ENCODE assay signal across 1 cellular context in genomic region chr7:73830872-73831655, GRCh38.
TF ChIP-seq lines count a peak whose summit lies in the region.

Gene CLDN4 (plus strand): TSS chr7:73830996. CDS start chr7:73831202, 206 bp downstream.

TF ChIP-seq in HepG2, 621 proteins besides CTCF, POLR2A, EP300 and RAD21 (continued from another document and continues in another):
- TF ChIP-seq PATZ1 (CRISPR knock-in tag; IDR thresholded peaks at IDR 0.05): peak; percentile 49; the same call in 1 of the 2 replicates
- no peak for TF ChIP-seq ZMAT5 (CRISPR knock-in tag; IDR thresholded peaks at IDR 0.05; ENCODE audit: borderline replicate concordance, low read depth)
- no peak for TF ChIP-seq KAT2B (IDR thresholded peaks at IDR 0.05; ENCODE audit: borderline replicate concordance, low read depth, low read length)
- no peak for TF ChIP-seq ZBTB20 (CRISPR knock-in tag; IDR thresholded peaks at IDR 0.05; ENCODE audit: borderline replicate concordance, low read depth)
- peak; percentile 58; the same call in 1 of the 2 replicates for TF ChIP-seq PITX1 (CRISPR knock-in tag; IDR thresholded peaks at IDR 0.05)
- no peak; the same call in 1 of the 2 replicates for TF ChIP-seq NFYC (CRISPR knock-in tag; IDR thresholded peaks at IDR 0.05)
- no peak for TF ChIP-seq ZNF101 (CRISPR knock-in tag; IDR thresholded peaks at IDR 0.05; ENCODE audit: borderline replicate concordance, low read depth)
- TF ChIP-seq, protein P1, sequence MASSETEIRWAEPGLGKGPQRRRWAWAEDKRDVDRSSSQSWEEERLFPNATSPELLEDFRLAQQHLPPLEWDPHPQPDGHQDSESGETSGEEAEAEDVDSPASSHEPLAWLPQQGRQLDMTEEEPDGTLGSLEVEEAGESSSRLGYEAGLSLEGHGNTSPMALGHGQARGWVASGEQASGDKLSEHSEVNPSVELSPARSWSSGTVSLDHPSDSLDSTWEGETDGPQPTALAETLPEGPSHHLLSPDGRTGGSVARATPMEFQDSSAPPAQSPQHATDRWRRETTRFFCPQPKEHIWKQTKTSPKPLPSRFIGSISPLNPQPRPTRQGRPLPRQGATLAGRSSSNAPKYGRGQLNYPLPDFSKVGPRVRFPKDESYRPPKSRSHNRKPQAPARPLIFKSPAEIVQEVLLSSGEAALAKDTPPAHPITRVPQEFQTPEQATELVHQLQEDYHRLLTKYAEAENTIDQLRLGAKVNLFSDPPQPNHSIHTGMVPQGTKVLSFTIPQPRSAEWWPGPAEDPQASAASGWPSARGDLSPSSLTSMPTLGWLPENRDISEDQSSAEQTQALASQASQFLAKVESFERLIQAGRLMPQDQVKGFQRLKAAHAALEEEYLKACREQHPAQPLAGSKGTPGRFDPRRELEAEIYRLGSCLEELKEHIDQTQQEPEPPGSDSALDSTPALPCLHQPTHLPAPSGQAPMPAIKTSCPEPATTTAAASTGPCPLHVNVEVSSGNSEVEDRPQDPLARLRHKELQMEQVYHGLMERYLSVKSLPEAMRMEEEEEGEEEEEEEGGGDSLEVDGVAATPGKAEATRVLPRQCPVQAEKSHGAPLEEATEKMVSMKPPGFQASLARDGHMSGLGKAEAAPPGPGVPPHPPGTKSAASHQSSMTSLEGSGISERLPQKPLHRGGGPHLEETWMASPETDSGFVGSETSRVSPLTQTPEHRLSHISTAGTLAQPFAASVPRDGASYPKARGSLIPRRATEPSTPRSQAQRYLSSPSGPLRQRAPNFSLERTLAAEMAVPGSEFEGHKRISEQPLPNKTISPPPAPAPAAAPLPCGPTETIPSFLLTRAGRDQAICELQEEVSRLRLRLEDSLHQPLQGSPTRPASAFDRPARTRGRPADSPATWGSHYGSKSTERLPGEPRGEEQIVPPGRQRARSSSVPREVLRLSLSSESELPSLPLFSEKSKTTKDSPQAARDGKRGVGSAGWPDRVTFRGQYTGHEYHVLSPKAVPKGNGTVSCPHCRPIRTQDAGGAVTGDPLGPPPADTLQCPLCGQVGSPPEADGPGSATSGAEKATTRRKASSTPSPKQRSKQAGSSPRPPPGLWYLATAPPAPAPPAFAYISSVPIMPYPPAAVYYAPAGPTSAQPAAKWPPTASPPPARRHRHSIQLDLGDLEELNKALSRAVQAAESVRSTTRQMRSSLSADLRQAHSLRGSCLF (CRISPR knock-in tag; IDR thresholded peaks at IDR 0.05; ENCODE audit: borderline replicate concordance): no peak
- peak; percentile 53; the same call in 1 of the 2 replicates for TF ChIP-seq ARNT2 (CRISPR knock-in tag; IDR thresholded peaks at IDR 0.05; ENCODE audit: low read depth)
- no peak for TF ChIP-seq ZNF674 (CRISPR knock-in tag; IDR thresholded peaks at IDR 0.05; ENCODE audit: low read depth)
- TF ChIP-seq TEAD3 (CRISPR knock-in tag; optimal IDR thresholded peaks at IDR 0.05; ENCODE audit: borderline replicate concordance): peak; percentile 21
- TF ChIP-seq ZNF484 (CRISPR knock-in tag; IDR thresholded peaks at IDR 0.05; ENCODE audit: borderline replicate concordance, low read depth): no peak
- peak; percentile 60; the same call in 1 of the 2 replicates for TF ChIP-seq ZGPAT (CRISPR knock-in tag; IDR thresholded peaks at IDR 0.05)
- no peak for TF ChIP-seq PRMT3 (CRISPR knock-in tag; IDR thresholded peaks at IDR 0.05; ENCODE audit: borderline replicate concordance, low read depth)
- peak; percentile 45; the same call in 1 of the 2 replicates for TF ChIP-seq THAP9 (CRISPR knock-in tag; IDR thresholded peaks at IDR 0.05; ENCODE audit: borderline replicate concordance)
- TF ChIP-seq, protein P2, sequence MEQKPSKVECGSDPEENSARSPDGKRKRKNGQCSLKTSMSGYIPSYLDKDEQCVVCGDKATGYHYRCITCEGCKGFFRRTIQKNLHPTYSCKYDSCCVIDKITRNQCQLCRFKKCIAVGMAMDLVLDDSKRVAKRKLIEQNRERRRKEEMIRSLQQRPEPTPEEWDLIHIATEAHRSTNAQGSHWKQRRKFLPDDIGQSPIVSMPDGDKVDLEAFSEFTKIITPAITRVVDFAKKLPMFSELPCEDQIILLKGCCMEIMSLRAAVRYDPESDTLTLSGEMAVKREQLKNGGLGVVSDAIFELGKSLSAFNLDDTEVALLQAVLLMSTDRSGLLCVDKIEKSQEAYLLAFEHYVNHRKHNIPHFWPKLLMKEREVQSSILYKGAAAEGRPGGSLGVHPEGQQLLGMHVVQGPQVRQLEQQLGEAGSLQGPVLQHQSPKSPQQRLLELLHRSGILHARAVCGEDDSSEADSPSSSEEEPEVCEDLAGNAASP (CRISPR knock-in tag; IDR thresholded peaks at IDR 0.05; ENCODE audit: borderline replicate concordance): no peak
- TF ChIP-seq AGO2 (optimal IDR thresholded peaks at IDR 0.05; ENCODE audit: low read depth, low read length): peak; percentile 82
- peak; percentile 67 for TF ChIP-seq ZNF792 (CRISPR knock-in tag; IDR thresholded peaks at IDR 0.05)
- TF ChIP-seq SETDB1 (CRISPR knock-in tag; IDR thresholded peaks at IDR 0.05; ENCODE audit: borderline replicate concordance): no peak
- TF ChIP-seq NFE2 (CRISPR knock-in tag; IDR thresholded peaks at IDR 0.05): peak; percentile 63
- no peak for TF ChIP-seq ZNF720 (CRISPR knock-in tag; IDR thresholded peaks at IDR 0.05)
- TF ChIP-seq, protein P3, sequence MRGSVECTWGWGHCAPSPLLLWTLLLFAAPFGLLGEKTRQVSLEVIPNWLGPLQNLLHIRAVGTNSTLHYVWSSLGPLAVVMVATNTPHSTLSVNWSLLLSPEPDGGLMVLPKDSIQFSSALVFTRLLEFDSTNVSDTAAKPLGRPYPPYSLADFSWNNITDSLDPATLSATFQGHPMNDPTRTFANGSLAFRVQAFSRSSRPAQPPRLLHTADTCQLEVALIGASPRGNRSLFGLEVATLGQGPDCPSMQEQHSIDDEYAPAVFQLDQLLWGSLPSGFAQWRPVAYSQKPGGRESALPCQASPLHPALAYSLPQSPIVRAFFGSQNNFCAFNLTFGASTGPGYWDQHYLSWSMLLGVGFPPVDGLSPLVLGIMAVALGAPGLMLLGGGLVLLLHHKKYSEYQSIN (CRISPR knock-in tag; IDR thresholded peaks at IDR 0.05; ENCODE audit: borderline replicate concordance): no peak
- TF ChIP-seq BORCS8-MEF2B (CRISPR knock-in tag; IDR thresholded peaks at IDR 0.05): peak; percentile 61; the same call in 1 of the 2 replicates
- TF ChIP-seq MAFG (CRISPR knock-in tag; IDR thresholded peaks at IDR 0.05): peak; percentile 73
- TF ChIP-seq ZNF414 (CRISPR knock-in tag; IDR thresholded peaks at IDR 0.05): no peak
- no peak for TF ChIP-seq ZNF615 (CRISPR knock-in tag; IDR thresholded peaks at IDR 0.05; ENCODE audit: borderline replicate concordance)
- 0 out of 2 replicates have a peak, but pooled peaks have one; percentile 3 for TF ChIP-seq ZNF318 (CRISPR knock-in tag; IDR thresholded peaks at IDR 0.05)
- TF ChIP-seq ZNF747 (CRISPR knock-in tag; IDR thresholded peaks at IDR 0.05; ENCODE audit: borderline replicate concordance): no peak; the same call in 1 of the 2 replicates
- no peak for TF ChIP-seq ZNF766 (CRISPR knock-in tag; IDR thresholded peaks at IDR 0.05; ENCODE audit: borderline replicate concordance)
- TF ChIP-seq HOXA9 (CRISPR knock-in tag; IDR thresholded peaks at IDR 0.05; ENCODE audit: borderline replicate concordance): 0 out of 2 replicates have a peak, but pooled peaks have one; percentile 57
